ENCODE assay signal across 39 cellular contexts in the genomic region with DNA sequence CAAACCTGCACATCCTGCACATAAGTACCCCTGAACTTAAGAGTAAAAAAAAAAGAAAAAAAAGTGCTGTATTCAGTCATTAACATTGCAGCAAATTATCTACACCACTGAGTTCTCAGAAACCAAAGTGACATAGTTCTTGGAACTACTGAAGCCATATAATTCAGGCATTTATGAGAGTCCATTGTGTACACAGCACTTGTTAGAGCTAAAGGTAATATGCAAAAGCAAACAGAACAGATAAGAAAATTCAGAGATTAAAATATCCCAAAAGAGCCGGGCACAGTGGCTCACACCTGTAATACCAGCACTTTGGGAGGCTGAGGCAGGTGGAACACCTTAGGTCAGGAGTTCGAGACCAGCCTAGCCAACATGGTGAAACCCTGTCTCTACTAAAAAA. TPM values are rescaled to one million over a fixed set of nuclear protein-coding genes. Genes with fewer than 3 reads are reported as not detected.
"Had no signal": no experiment of that assay in that cellular context is flagged by ENCODE, and none has a peak within 500 bp of the region (broad histone marks: within the 10 kb centered on the region; RNA-seq: fewer than 3 reads in every experiment).

No MANE protein-coding gene starts in this region.

- H3K4me3 ChIP-seq: MG63, PC-9 had no signal

- ATAC-seq: activated CD8-positive, alpha-beta T cell treated with anti-CD3 and anti-CD28 coated beads for 36 hours; activated naive CD8-positive, alpha-beta T cell treated with anti-CD3 and anti-CD28 coated beads, Interleukin-2, amount 50 U/mL, for 24 hours; Right ventricle myocardium inferior; SK-N-SH treated with all-trans-retinoic acid at 6 μM for 48 hours; T-cell had no signal

- H3K4me1 Mint-ChIP-seq: brain had no signal

- H3K36me3 ChIP-seq: MG63, WERI-Rb-1 had no signal

- H3K27ac ChIP-seq: PC-9, RWPE1, WERI-Rb-1 had no signal

- H3K9me3 Mint-ChIP-seq: activated CD4-positive, alpha-beta T cell treated with anti-CD3 and anti-CD28 coated beads, Interleukin-2, amount 10 ng/mL, durations not matched to agents 24 days and 14 days; activated CD8-positive, alpha-beta T cell treated with anti-CD3 and anti-CD28 coated beads for 36 hours; activated naive CD8-positive, alpha-beta T cell treated with anti-CD3 and anti-CD28 coated beads, Interleukin-2, amount 50 U/mL, for 24 hours; activated T-cell treated with anti-CD3 and anti-CD28 coated beads, Interleukin-2, amount 50 U/mL, for 24 hours; activated T-helper 2 cell treated with anti-CD3 and anti-CD28 coated beads, Interferon-gamma antibody, Interleukin-2, Interleukin-4, amounts not matched to agents 10 μg/mL and 5 μg/mL and 100 μg/mL, durations not matched to agents 14 hours and 24 hours and 36 hours; brain; T-cell had no signal

- H3K9me3 ChIP-seq: MG63 had no signal

- H3K4me2 ChIP-seq: PC-9 had no signal

- H3K36me3 Mint-ChIP-seq: brain, T-cell had no signal

- H3K27ac Mint-ChIP-seq: activated CD4-positive, alpha-beta T cell treated with anti-CD3 and anti-CD28 coated beads, Interleukin-2, amount 10 ng/mL, durations not matched to agents 24 days and 14 days; activated CD8-positive, alpha-beta T cell treated with anti-CD3 and anti-CD28 coated beads for 36 hours; activated naive CD8-positive, alpha-beta T cell; activated naive CD8-positive, alpha-beta T cell treated with anti-CD3 and anti-CD28 coated beads, Interleukin-2, amount 50 U/mL, for 24 hours; activated T-cell treated with anti-CD3 and anti-CD28 coated beads, Interleukin-2, amount 50 U/mL, for 24 hours; activated T-helper 2 cell treated with anti-CD3 and anti-CD28 coated beads, Interferon-gamma antibody, Interleukin-2, Interleukin-4, amounts not matched to agents 10 μg/mL and 5 μg/mL and 100 μg/mL, durations not matched to agents 14 hours and 24 hours and 36 hours; brain; T-cell had no signal

- DNase-seq: activated CD4-positive, alpha-beta T cell treated with anti-CD3 and anti-CD28 coated beads for 1 hour; activated CD4-positive, alpha-beta T cell treated with anti-CD3 and anti-CD28 coated beads, Interleukin-2, amount 10 ng/mL, durations not matched to agents 24 days and 14 days; activated CD4-positive, alpha-beta T cell treated with anti-CD3 and anti-CD28 coated beads, Interleukin-2, amount 50 U/mL, for 4 hours; activated CD4-positive, CD25-positive, alpha-beta regulatory T cell; activated CD8-positive, alpha-beta T cell treated with anti-CD3 and anti-CD28 coated beads for 36 hours; activated gamma-delta T cell; activated naive CD4-positive, alpha-beta T cell treated with Interleukin-2 at 50 U/mL for 16 hours; activated naive CD8-positive, alpha-beta T cell treated with anti-CD3 and anti-CD28 coated beads, Interleukin-2, amount 50 U/mL, for 24 hours; activated T-cell treated with anti-CD3 and anti-CD28 coated beads, Interleukin-2, amount 50 U/mL, for 24 hours; anterior cingulate cortex; caudate nucleus; cerebellar nuclear complex; Karpas-422; KBM-7; MG63; NCI-H1092; NCI-H1417; NCI-H146; NCI-H187; NCI-H2029 treated with DMSO at 0.1 percent for 48 hours; NCI-H2107; NCI-H2171; NCI-H510A; NCI-H69; NCI-H82; PC-9; SIG-M5; T-cell; T-helper 2 cell; T-helper 9 cell; WERI-Rb-1 had no signal

- H3K4me3 Mint-ChIP-seq: activated CD4-positive, alpha-beta T cell treated with anti-CD3 and anti-CD28 coated beads, Interleukin-2, amount 10 ng/mL, durations not matched to agents 24 days and 14 days; activated CD8-positive, alpha-beta T cell treated with anti-CD3 and anti-CD28 coated beads for 36 hours; activated naive CD8-positive, alpha-beta T cell; activated naive CD8-positive, alpha-beta T cell treated with anti-CD3 and anti-CD28 coated beads, Interleukin-2, amount 50 U/mL, for 24 hours; activated T-cell treated with anti-CD3 and anti-CD28 coated beads, Interleukin-2, amount 50 U/mL, for 24 hours; brain; T-cell had no signal

- H2AFZ ChIP-seq: PC-9 had no signal

- H3K27me3 Mint-ChIP-seq: activated CD4-positive, alpha-beta T cell treated with anti-CD3 and anti-CD28 coated beads, Interleukin-2, amount 10 ng/mL, durations not matched to agents 24 days and 14 days; activated CD8-positive, alpha-beta T cell treated with anti-CD3 and anti-CD28 coated beads for 36 hours; activated naive CD8-positive, alpha-beta T cell; activated naive CD8-positive, alpha-beta T cell treated with anti-CD3 and anti-CD28 coated beads, Interleukin-2, amount 50 U/mL, for 24 hours; activated T-cell treated with anti-CD3 and anti-CD28 coated beads, Interleukin-2, amount 50 U/mL, for 24 hours; T-cell had no signal

RNA-seq across cellular contexts. Expression of a gene that starts 38.0 kb away (rescaled TPM):
- total RNA-seq: bronchial epithelial cell, PC-9, SK-MEL-5 had no signal
